Comparison of ENCODE assay signal across 16 cellular contexts in the genomic region with DNA sequence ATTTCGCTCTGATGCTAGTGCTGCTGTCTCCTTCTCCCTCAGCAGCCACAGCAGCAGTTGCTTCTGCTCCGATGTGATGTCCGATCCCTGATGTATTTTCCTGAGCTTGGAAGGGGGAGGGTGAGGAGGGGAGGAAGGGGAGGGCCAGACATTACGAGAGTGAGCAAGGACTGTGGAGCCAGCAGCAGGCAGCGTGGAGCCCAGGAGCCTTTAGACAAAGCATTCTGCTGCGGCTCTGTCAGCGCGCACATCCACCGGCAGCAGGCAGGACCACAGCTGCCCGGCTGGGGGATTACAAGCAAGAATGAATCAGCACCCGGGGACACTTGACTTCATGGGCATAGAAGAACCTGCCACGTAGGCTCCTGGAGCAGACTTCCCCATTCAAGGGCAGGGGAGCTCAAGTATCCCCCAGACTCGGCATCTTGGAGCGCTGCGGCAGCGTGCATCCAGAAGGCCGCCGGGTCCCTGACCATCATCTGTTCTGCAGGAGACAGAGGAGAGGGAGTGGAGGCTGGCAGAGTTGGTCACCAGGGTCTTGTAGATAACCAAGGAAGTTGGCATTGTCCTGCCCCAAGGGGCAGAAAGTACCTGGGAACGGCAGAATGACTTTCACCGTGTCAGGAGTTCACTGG.
DNase-seq lines count a peak whose midpoint lies in the region; ATAC-seq and TF ChIP-seq lines count a peak whose summit lies in the region.
"Had no signal": no experiment of that assay in that cellular context is flagged by ENCODE, and none has a peak within 500 bp of the region (broad histone marks: within the 10 kb centered on the region; RNA-seq: fewer than 3 reads in every experiment).

No MANE protein-coding gene starts in this region.

- ATAC-seq in right cardiac atrium (peak in 1 of 2 donors; percentile 35), left colon (no peak)

- peak; percentile 29 for DNase-seq in MV-4-11 (lab: John Stamatoyannopoulos, UW)
- DNase-seq in astrocyte of the hippocampus (ENCODE audit: low read depth, low spot score) = peak; percentile 70
- DNase-seq in right cardiac atrium = no peak
- DNase-seq in sigmoid colon = peak; percentile 84
- DNase-seq in HuH-7.5 (ENCODE audit: low spot score) = no peak
- no peak for DNase-seq in left colon
- DNase-seq in activated naive CD4-positive, alpha-beta T cell (lab: John Stamatoyannopoulos, UW) = no peak
- no peak for DNase-seq in activated CD8-positive, alpha-beta memory T cell treated with anti-CD3 and anti-CD28 coated beads, Interleukin-2, amount 50 U/mL, for 4 hours
- DNase-seq: activated naive CD4-positive, alpha-beta T cell treated with anti-CD3 and anti-CD28 coated beads, Interleukin-2, amount 10 ng/mL, durations not matched to agents 7 days and 5 days; AML-193; central memory CD4-positive, alpha-beta T cell; erythroblast; mammary epithelial cell; pancreas; SIG-M5; stimulated activated CD8-positive, alpha-beta memory T cell treated with anti-CD3 and anti-CD28 coated beads, Interleukin-4, amount 100 ng/mL, for 48 hours had no signal

- WGBS in right cardiac atrium = 62% methylated on average over 20 of the region's 20 CpGs
- 86 to 93% methylated on average over 20 of the region's 20 CpGs for WGBS in sigmoid colon, 2 donors

- TF ChIP-seq CTCF in sigmoid colon (IDR thresholded peaks at IDR 0.05) = no peak

- H3K4me1 ChIP-seq in right cardiac atrium (ENCODE audit: control insufficient read depth, insufficient read depth, low read length) (peaks cover 19% of the 10 kb centered on the region), sigmoid colon (peaks cover 0 to 59% (median 45%) of the 10 kb centered on the region in 4 donors)
- H3K4me1 ChIP-seq: pancreas had no signal

- TF ChIP-seq POLR2A in sigmoid colon (IDR thresholded peaks at IDR 0.05) = no peak

- H3K27me3 ChIP-seq in right cardiac atrium (ENCODE audit: control insufficient read depth, insufficient read depth) (no peaks in the 10 kb centered on the region), sigmoid colon (no peaks in the 10 kb centered on the region)
- H3K27me3 ChIP-seq: pancreas had no signal

- H3K27ac ChIP-seq in right cardiac atrium (ENCODE audit: low read length) (peak overlapping the region; percentile 75), sigmoid colon (peak overlapping the region; percentile 57 to 92 (median 79))
- H3K27ac ChIP-seq: pancreas had no signal

- H3K9me3 ChIP-seq in right cardiac atrium (ENCODE audit: control insufficient read depth, low read length) (no peaks in the 10 kb centered on the region), sigmoid colon (no peaks in the 10 kb centered on the region)
- H3K9me3 ChIP-seq: pancreas had no signal

- H3K4me3 ChIP-seq in right cardiac atrium (ENCODE audit: low read length) (no peak overlapping the region), sigmoid colon (no peak overlapping the region)
- H3K4me3 ChIP-seq: pancreas had no signal

- intact Hi-C loops in right cardiac atrium (cut with DNase I) (no loop called here), sigmoid colon (cut with DNase I) (no loop called here), left colon (cut with DNase I, micrococcal nuclease) (no loop called here)

- H3K36me3 ChIP-seq in sigmoid colon = peaks cover 0 to 84% (median 46%) of the 10 kb centered on the region in 4 donors

- no peak for TF ChIP-seq EP300 in sigmoid colon (IDR thresholded peaks at IDR 0.05)

Comparison
In these comparisons a context has a peak if more than half of its experiments do, and no peak if none do; other contexts are left out.
1. DNase-seq: peak in MV-4-11 (single experiment), astrocyte of the hippocampus (single experiment) and sigmoid colon (single experiment); none in right cardiac atrium (0 of 3), HuH-7.5 (single experiment), left colon (0 of 2), activated naive CD4-positive, alpha-beta T cell (0 of 4) and activated CD8-positive, alpha-beta memory T cell treated with anti-CD3 and anti-CD28 coated beads, Interleukin-2, amount 50 U/mL, for 4 hours (single experiment).